Comparison of ENCODE assay signal across 12 cellular contexts in the genomic region with DNA sequence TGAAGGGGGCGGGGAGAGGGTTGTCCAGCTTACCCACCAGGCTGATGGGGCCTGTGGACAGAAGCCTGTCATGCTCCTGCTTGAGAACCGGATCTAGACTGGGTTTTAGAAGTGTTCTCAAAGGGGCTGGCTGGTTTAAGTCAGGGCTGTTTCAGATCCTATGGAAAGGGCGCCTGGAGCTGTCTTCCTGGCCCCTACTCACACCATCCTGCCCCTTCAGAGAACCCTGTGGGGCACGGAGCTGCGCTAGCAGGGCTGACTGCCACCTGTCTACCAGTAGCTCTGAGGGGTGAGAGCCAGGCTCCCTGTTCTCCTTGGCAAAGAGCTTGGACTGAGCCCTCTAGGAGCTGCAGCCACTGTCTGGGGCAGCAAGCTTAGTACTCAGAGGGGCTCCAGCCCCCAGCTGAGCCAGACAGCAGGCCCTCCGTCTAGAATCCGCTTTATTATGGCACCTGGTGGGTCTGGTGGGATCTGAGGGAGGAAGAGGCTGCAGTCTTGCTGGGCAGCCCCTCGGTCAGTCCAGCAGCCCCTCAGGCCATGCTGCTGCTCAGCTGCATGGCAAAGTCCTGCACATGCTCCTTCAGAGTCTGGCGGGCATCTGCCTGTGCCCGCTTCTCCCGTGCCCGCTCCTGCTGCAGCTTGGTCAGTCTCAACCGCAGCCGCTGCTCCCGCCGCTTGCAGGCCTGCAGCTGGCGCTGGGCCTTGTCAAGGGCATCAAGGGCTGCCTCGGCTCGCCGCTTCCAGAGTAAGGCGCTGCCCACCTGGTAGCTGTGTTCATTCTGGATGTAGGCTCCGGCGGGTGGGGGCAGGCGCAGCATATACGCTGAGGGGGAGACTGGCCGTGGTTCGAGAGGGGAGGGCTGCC. TPM values are rescaled to one million over a fixed set of nuclear protein-coding genes. Genes with fewer than 3 reads are reported as not detected.
DNase-seq lines count a peak whose midpoint lies in the region; TF ChIP-seq lines count a peak whose summit lies in the region.
"Had no signal": no experiment of that assay in that cellular context is flagged by ENCODE, and none has a peak within 500 bp of the region (broad histone marks: within the 10 kb centered on the region; RNA-seq: fewer than 3 reads in every experiment).

No MANE protein-coding gene starts in this region.

- in situ Hi-C loops in mammary epithelial cell (cut with MboI; ENCODE audit: low sequenced_read_pairs in 2 of 2) (no loop called here), transverse colon (cut with MboI; ENCODE audit: low pct_ligation_motif_present in 1 of 4, low pct_unique_long_range_greater_than_20kb in 1 of 4, low sequenced_read_pairs in 3 of 4) (no loop called here)

- peak; percentile 14 for TF ChIP-seq POLR2A in transverse colon (IDR thresholded peaks at IDR 0.05)

- H3K27me3 Mint-ChIP-seq in MCF 10A (ENCODE audit: insufficient read depth, unreplicated experiment) = no peaks in the 10 kb centered on the region

- H3K36me3 Mint-ChIP-seq in MCF 10A (ENCODE audit: insufficient read depth, unreplicated experiment) = peaks cover 15% of the 10 kb centered on the region
- H3K36me3 Mint-ChIP-seq: WTC11 had no signal

- H4K20me1 ChIP-seq in mammary epithelial cell (ENCODE audit: insufficient read depth, low read length) = no peaks in the 10 kb centered on the region
- no peaks in the 10 kb centered on the region for H4K20me1 ChIP-seq in SU-DHL-6 (ENCODE audit: low read depth, low read length)
- H4K20me1 ChIP-seq in hepatocyte (ENCODE audit: insufficient read depth, poor library complexity, severe bottlenecking) = no peaks in the 10 kb centered on the region

- H2AFZ ChIP-seq in mammary epithelial cell (ENCODE audit: low read depth, low read length) = no peak overlapping the region
- no peak overlapping the region for H2AFZ ChIP-seq in SU-DHL-6 (ENCODE audit: low read depth, low read length, severe bottlenecking)
- no peak overlapping the region for H2AFZ ChIP-seq in hepatocyte

- H3F3A ChIP-seq in SU-DHL-6 (ENCODE audit: insufficient read depth) = no peaks in the 10 kb centered on the region

- CTCF ChIA-PET in MCF 10A (lab: Yijun Ruan, JAX) = interaction anchor here (0.5 to 1.4 kb wide), 2 partner anchors 18 to 110 kb away, joined by 5 read pairs; a partner anchor contains a TSS
- CTCF ChIA-PET in mammary epithelial cell (lab: Charles Lee; ENCODE audit: low non-redundant PET) = no interaction called here
- CTCF ChIA-PET in A673 (lab: Charles Lee) = no interaction called here

- H3K79me2 ChIP-seq in mammary epithelial cell (ENCODE audit: insufficient read depth, low read length) (peaks cover 41% of the 10 kb centered on the region), SU-DHL-6 (ENCODE audit: insufficient read depth, low read length) (peaks cover 8% of the 10 kb centered on the region), hepatocyte (peaks cover 33% of the 10 kb centered on the region)

- H3K9ac ChIP-seq in mammary epithelial cell (ENCODE audit: insufficient read depth, low read length) = no peak overlapping the region
- peak overlapping the region; percentile 95; the same call in 1 of the 2 replicates for H3K9ac ChIP-seq in SU-DHL-6 (ENCODE audit: low read length)

- TF ChIP-seq EP300 in transverse colon (IDR thresholded peaks at IDR 0.05; ENCODE audit: low read depth) = no peak

- DNase-seq in MCF 10A (ENCODE audit: unreplicated experiment) = no peak
- no peak for DNase-seq in mammary epithelial cell
- no peak for DNase-seq in hepatocyte (ENCODE audit: low spot score)
- no peak for DNase-seq in transverse colon
- DNase-seq in activated effector memory CD4-positive, alpha-beta T cell treated with anti-CD3 and anti-CD28 coated beads, Interleukin-2, amount 50 U/mL, for 16 hours = no peak
- no peak for DNase-seq in DMS153 treated with DMSO at 0.1 percent for 48 hours (lab: John Stamatoyannopoulos, UW; ENCODE audit: unreplicated experiment)
- DNase-seq in A673 (ENCODE audit: low spot score) = no peak
- DNase-seq: NCI-H1105 had no signal

- H3K4me1 ChIP-seq in mammary epithelial cell (ENCODE audit: insufficient read depth, low read length) (peaks cover 29% of the 10 kb centered on the region), hepatocyte (ENCODE audit: insufficient read depth) (peaks cover 21% of the 10 kb centered on the region), transverse colon (peaks cover 23 to 36% (median 29%) of the 10 kb centered on the region in 4 donors), A673 (ENCODE audit: insufficient read depth, low read length, poor library complexity, severe bottlenecking) (peaks cover 18% of the 10 kb centered on the region)

- H3K4me2 ChIP-seq in mammary epithelial cell (ENCODE audit: insufficient read depth, low read depth, low read length) (no peak overlapping the region), SU-DHL-6 (ENCODE audit: low read depth, low read length, poor library complexity, severe bottlenecking) (no peak overlapping the region), hepatocyte (peak overlapping the region; percentile 98)

- H3K4me1 Mint-ChIP-seq in MCF 10A (ENCODE audit: insufficient read depth, unreplicated experiment) = peaks cover 10% of the 10 kb centered on the region

- intact Hi-C loops in MCF 10A (cut with micrococcal nuclease) (loop anchor here (5.0 kb wide), 1 partner anchor 112 kb away; no protein-coding TSS in a partner anchor), mammary epithelial cell (cut with micrococcal nuclease) (loop anchor here (5.0 kb wide), 2 partner anchors 48 to 197 kb away; a partner anchor contains a TSS), transverse colon (cut with DNase I; ENCODE audit: low total_unique reads) (loop anchor here (5.0 kb wide), 1 partner anchor 277 kb away; no protein-coding TSS in a partner anchor), A673 (cut with micrococcal nuclease; ENCODE audit: unreplicated experiment) (loop anchor here (2.0 kb wide), 1 partner anchor 81 kb away; no protein-coding TSS in a partner anchor)

- no peaks in the 10 kb centered on the region for H3K9me2 ChIP-seq in SU-DHL-6 (replicated peaks; ENCODE audit: insufficient read depth, low read length)
- H3K9me2 ChIP-seq in hepatocyte (replicated peaks; ENCODE audit: insufficient read depth) = no peaks in the 10 kb centered on the region

- H3K36me3 ChIP-seq in mammary epithelial cell (ENCODE audit: insufficient read depth, low read length) (no peaks in the 10 kb centered on the region), SU-DHL-6 (ENCODE audit: low read length) (no peaks in the 10 kb centered on the region), hepatocyte (replicated peaks; ENCODE audit: insufficient read depth, low read depth) (no peaks in the 10 kb centered on the region), transverse colon (peaks cover 0 to 8% (median 2%) of the 10 kb centered on the region in 4 donors), A673 (ENCODE audit: insufficient read depth, low read length, poor library complexity, severe bottlenecking) (peaks cover 21% of the 10 kb centered on the region)

- H3K27ac ChIP-seq in mammary epithelial cell (ENCODE audit: insufficient read depth, low read depth, low read length) (no peak overlapping the region), SU-DHL-6 (ENCODE audit: low read depth, low read length) (no peak overlapping the region), hepatocyte (no peak overlapping the region), transverse colon (no peak overlapping the region), A673 (ENCODE audit: low read depth, low read length, poor library complexity, severe bottlenecking) (no peak overlapping the region)

- BruUV-seq in MCF 10A (replicated peaks; lab: Mats Ljungman, UMichigan) (no TSS peak), mammary epithelial cell (replicated peaks; lab: Mats Ljungman, UMichigan) (no TSS peak), A673 (replicated peaks; lab: Mats Ljungman, UMichigan) (no TSS peak)

- POLR2A ChIA-PET in MCF 10A (lab: Yijun Ruan, JAX) (interaction anchor here (0.5 to 2.0 kb wide), 7 partner anchors 14 to 750 kb away, joined by 3 to 7 read pairs (median 3); a partner anchor contains a TSS), A673 (lab: Charles Lee; ENCODE audit: low non-redundant PET) (interaction anchor here (0.6 kb wide), 1 partner anchor 11 kb away, joined by 3 read pairs; no protein-coding TSS in a partner anchor)

- peak overlapping the region; percentile 87 for H3K4me3 Mint-ChIP-seq in MCF 10A (ENCODE audit: unreplicated experiment)

- no peaks in the 10 kb centered on the region for H3K9me3 Mint-ChIP-seq in MCF 10A (ENCODE audit: unreplicated experiment)
- H3K9me3 Mint-ChIP-seq: WTC11 had no signal

- dilution Hi-C loops in mammary epithelial cell (cut with HindIII; ENCODE audit: low sequenced_read_pairs) = loop anchor here (5.0 kb wide), 1 partner anchor 72 kb away; no protein-coding TSS in a partner anchor

- TF ChIP-seq CTCF in MCF 10A (IDR thresholded peaks at IDR 0.05; ENCODE audit: unreplicated experiment) (no peak), mammary epithelial cell (conservative IDR thresholded peaks at IDR 0.05 in 1 of 2, IDR thresholded peaks at IDR 0.05 in 1 of 2; ENCODE audit: extremely low read depth in 1 of 2, insufficient read depth in 1 of 2, low read depth in 1 of 2, low read length in 2 of 2) (no peak), SU-DHL-6 (IDR thresholded peaks at IDR 0.05; ENCODE audit: insufficient read depth, low read length, poor library complexity, severe bottlenecking) (no peak), hepatocyte (IDR thresholded peaks at IDR 0.05; ENCODE audit: poor library complexity) (no peak), transverse colon (IDR thresholded peaks at IDR 0.05) (no peak), A673 (conservative IDR thresholded peaks at IDR 0.05; ENCODE audit: low read depth, low read length) (no peak)

- no peak overlapping the region for H3K27ac Mint-ChIP-seq in MCF 10A (ENCODE audit: low read depth, unreplicated experiment)
- H3K27ac Mint-ChIP-seq: WTC11 had no signal

- H3K27me3 ChIP-seq in mammary epithelial cell (ENCODE audit: insufficient read depth, low read length) (no peaks in the 10 kb centered on the region), SU-DHL-6 (ENCODE audit: low read length) (no peaks in the 10 kb centered on the region), hepatocyte (no peaks in the 10 kb centered on the region), transverse colon (no peaks in the 10 kb centered on the region), A673 (replicated peaks; ENCODE audit: insufficient read depth, low read depth, low read length, poor library complexity) (no peaks in the 10 kb centered on the region)

- H3K4me3 ChIP-seq in mammary epithelial cell (replicated peaks in 1 of 3; ENCODE audit: insufficient read depth in 1 of 3, low read depth in 2 of 3, low read length in 3 of 3) (no peak overlapping the region), SU-DHL-6 (ENCODE audit: insufficient read depth, low read length, poor library complexity, severe bottlenecking) (no peak overlapping the region), hepatocyte (no peak overlapping the region), transverse colon (peak overlapping the region in 1 of 4 donors; percentile 89), A673 (ENCODE audit: low read depth, low read length, poor library complexity, severe bottlenecking) (no peak overlapping the region)

- 98% methylated on average over 6 of the region's 27 CpGs for WGBS in mammary epithelial cell (ENCODE audit: low coverage, missing lambda C conversion rate)
- 96% methylated on average over 27 of the region's 27 CpGs for WGBS in hepatocyte (ENCODE audit: low lambda C conversion rate, missing lambda C conversion rate)
- 93% methylated on average over 22 of the region's 27 CpGs; no CpG with 5 or more reads in 1 of the 2 donors for WGBS in transverse colon (ENCODE audit: low coverage in 1 of 2), 2 donors

- H3K9me3 ChIP-seq in mammary epithelial cell (replicated peaks; ENCODE audit: insufficient read depth, low read length) (no peaks in the 10 kb centered on the region), SU-DHL-6 (ENCODE audit: insufficient read depth, low read length) (no peaks in the 10 kb centered on the region), hepatocyte (ENCODE audit: low read depth) (no peaks in the 10 kb centered on the region), transverse colon (no peaks in the 10 kb centered on the region), A673 (ENCODE audit: low read depth, low read length, poor library complexity, severe bottlenecking) (no peaks in the 10 kb centered on the region)
- H3K9me3 ChIP-seq: prostate gland had no signal

RNA-seq across cellular contexts. Expression of a gene that starts 2.3 kb away (rescaled TPM):
- total RNA-seq in MCF 10A (2022) = 20.6 and 24.9 TPM in 2 replicates
- 10 to 100 TPM; 17.3 to 23.6 TPM for total RNA-seq in mammary epithelial cell
- 23.4 TPM for polyA plus RNA-seq in mammary epithelial cell
- polyA minus RNA-seq in mammary epithelial cell = 10.7 TPM
- total RNA-seq in hepatocyte = 26.2 and 38.4 TPM in 2 replicates
- 40.5 and 41.2 TPM in 2 replicates for polyA plus RNA-seq in hepatocyte
- total RNA-seq in transverse colon = 10 to 100 TPM; 27.0 to 51.5 (median 32.7) TPM
- 38.5 TPM in 2 replicates for total RNA-seq in A673 (2021)

RNA-seq across cellular contexts. Expression of a gene that starts 15.4 kb away (rescaled TPM):
- total RNA-seq in MCF 10A (2022) (0.19 and 0.22 TPM in 2 replicates), mammary epithelial cell (1 to 10 TPM; 2.9 to 4.3 TPM), hepatocyte (3.3 and 14.4 TPM in 2 replicates), transverse colon (1 to 10 TPM in 1 of 4 donors, under 1 TPM in 2, not detected in 1; 0.40 to 1.7 (median 0.82) TPM), A673 (2021) (0.39 and 0.43 TPM in 2 replicates)
- polyA plus RNA-seq in mammary epithelial cell (1.6 TPM), hepatocyte (8.0 and 12.9 TPM in 2 replicates)
- polyA minus RNA-seq in mammary epithelial cell = not detected

RNA-seq across cellular contexts. Expression of a gene that starts 17.5 kb away (rescaled TPM):
- 49.2 and 57.3 TPM in 2 replicates for total RNA-seq in MCF 10A (2022)
- total RNA-seq in mammary epithelial cell = 10 to 100 TPM; 52.8 to 59.4 TPM
- 28.2 TPM for polyA plus RNA-seq in mammary epithelial cell
- polyA minus RNA-seq in mammary epithelial cell = 44.9 TPM
- total RNA-seq in hepatocyte = 28.1 and 41.3 TPM in 2 replicates
- 50.4 and 65.4 TPM in 2 replicates for polyA plus RNA-seq in hepatocyte
- total RNA-seq in transverse colon = 10 to 100 TPM; 40.2 to 90.5 (median 59.3) TPM
- total RNA-seq in A673 (2021) = 54.3 and 64.3 TPM in 2 replicates

RNA-seq across cellular contexts. Expression of a gene that starts 32.5 kb away (rescaled TPM):
- total RNA-seq in MCF 10A (2022) (1.1 and 1.3 TPM in 2 replicates), mammary epithelial cell (1 to 10 TPM in 1 of 2 donors, under 1 TPM in 1; 0.24 to 5.0 TPM), hepatocyte (1.3 and 3.1 TPM in 2 replicates), transverse colon (100 to 1,000 TPM; 112 to 150 (median 126) TPM), A673 (2021) (0.48 TPM in 1 of 2 replicates, not detected in the other)
- polyA plus RNA-seq in mammary epithelial cell (0.24 TPM), hepatocyte (1.7 and 2.1 TPM in 2 replicates)
- not detected for polyA minus RNA-seq in mammary epithelial cell
- total RNA-seq: H4 had no signal

RNA-seq across cellular contexts. Expression of a gene that starts 32.8 kb away (rescaled TPM):
- total RNA-seq in MCF 10A (2022) (not detected in 2 replicates), mammary epithelial cell (1 to 10 TPM in 1 of 2 donors, not detected in 1; 1.7 TPM), hepatocyte (89.9 and 140 TPM in 2 replicates), transverse colon (1 to 10 TPM in 1 of 4 donors, under 1 TPM in 1, not detected in 2; 0.64 to 4.1 TPM), A673 (2021) (not detected in 2 replicates)
- polyA plus RNA-seq in mammary epithelial cell (0.07 TPM), hepatocyte (494 and 496 TPM in 2 replicates)
- not detected for polyA minus RNA-seq in mammary epithelial cell
- total RNA-seq: H4 had no signal
